17 cellular contexts compared by ENCODE assay signal in genomic region chr1:32047701-32048100, GRCh38. TPM values are rescaled to one million over a fixed set of nuclear protein-coding genes. Genes with fewer than 3 reads are reported as not detected.
A peak's percentile ranks its signal among the peaks of the same experiment; 100 is the strongest.
DNase-seq lines count a peak whose midpoint lies in the region; ATAC-seq and TF ChIP-seq lines count a peak whose summit lies in the region.
"Had no signal": no experiment of that assay in that cellular context is flagged by ENCODE, and none has a peak within 500 bp of the region (broad histone marks: within the 10 kb centered on the region; RNA-seq: fewer than 3 reads in every experiment).

No MANE protein-coding gene starts in this region.

- peak overlapping the region; percentile 77 for H3K27ac Mint-ChIP-seq in activated CD8-positive, alpha-beta T cell treated with anti-CD3 and anti-CD28 coated beads for 36 hours
- H3K27ac Mint-ChIP-seq in activated CD8-positive, alpha-beta T cell treated with anti-CD3 and anti-CD28 coated beads, Interleukin-2, amount 10 ng/mL, durations not matched to agents 7 days and 5 days = no peak overlapping the region
- H3K27ac Mint-ChIP-seq in naive thymus-derived CD4-positive, alpha-beta T cell = peak overlapping the region in 8 of 9 donors; percentile 1 to 77 (median 37)
- H3K27ac Mint-ChIP-seq in activated CD4-positive, alpha-beta T cell treated with anti-CD3 and anti-CD28 coated beads for 36 hours = no peak overlapping the region

- in situ Hi-C loops in ACHN (cut with HindIII; ENCODE audit: low pct_ligation_motif_present, low pct_unique_long_range_greater_than_20kb, low sequenced_read_pairs) = no loop called here

- TF ChIP-seq CTCF in activated CD8-positive, alpha-beta T cell treated with anti-CD3 and anti-CD28 coated beads for 36 hours (IDR thresholded peaks at IDR 0.05) = no peak

- H3K4me3 ChIP-seq in naive thymus-derived CD4-positive, alpha-beta T cell (ENCODE audit: low read length) = no peak overlapping the region
- H3K4me3 ChIP-seq: SJSA1 had no signal

- H3K36me3 Mint-ChIP-seq in activated CD8-positive, alpha-beta T cell treated with anti-CD3 and anti-CD28 coated beads for 36 hours (ENCODE audit: low read depth) = peaks cover 56% of the 10 kb centered on the region
- peaks cover 65% of the 10 kb centered on the region for H3K36me3 Mint-ChIP-seq in activated CD8-positive, alpha-beta T cell treated with anti-CD3 and anti-CD28 coated beads, Interleukin-2, amount 10 ng/mL, durations not matched to agents 7 days and 5 days (ENCODE audit: low read depth)
- H3K36me3 Mint-ChIP-seq in naive thymus-derived CD4-positive, alpha-beta T cell = peaks cover 0 to 35% (median 6%) of the 10 kb centered on the region in 5 donors
- peaks cover 44% of the 10 kb centered on the region for H3K36me3 Mint-ChIP-seq in activated CD4-positive, alpha-beta T cell treated with anti-CD3 and anti-CD28 coated beads for 36 hours (ENCODE audit: low read depth)

- intact Hi-C loops in activated CD8-positive, alpha-beta T cell treated with anti-CD3 and anti-CD28 coated beads for 36 hours (cut with micrococcal nuclease) = no loop called here
- intact Hi-C loops in naive thymus-derived CD4-positive, alpha-beta T cell (cut with micrococcal nuclease) = loop anchor here in 1 of 2 donors (10.0 kb wide), 1 partner anchor 707 kb away; no protein-coding TSS in a partner anchor
- intact Hi-C loops in activated CD4-positive, alpha-beta T cell treated with anti-CD3 and anti-CD28 coated beads for 36 hours (cut with DNase I, micrococcal nuclease) = loop anchor here in 1 of 2 experiments (10.0 kb wide), 1 partner anchor 57 kb away; the partner anchor contains the start of gene KPNA6

- no peaks in the 10 kb centered on the region for H3K4me1 ChIP-seq in naive thymus-derived CD4-positive, alpha-beta T cell (ENCODE audit: control insufficient read depth in 2 of 2, insufficient read depth in 2 of 2, low read length in 2 of 2)
- H3K4me1 ChIP-seq: SJSA1 had no signal

- H3K27ac ChIP-seq in naive thymus-derived CD4-positive, alpha-beta T cell (ENCODE audit: low read depth, low read length) = no peak overlapping the region
- H3K27ac ChIP-seq: 22Rv1, C4-2B, RWPE1, SJSA1 had no signal

- H3K36me3 ChIP-seq in naive thymus-derived CD4-positive, alpha-beta T cell (ENCODE audit: control insufficient read depth in 2 of 3, insufficient read depth in 3 of 3, low read length in 3 of 3) = peaks cover 9 to 59% (median 23%) of the 10 kb centered on the region in 3 experiments

- POLR2A ChIA-PET in activated CD8-positive, alpha-beta T cell treated with anti-CD3 and anti-CD28 coated beads for 36 hours (lab: Charles Lee) = no interaction called here
- POLR2A ChIA-PET in activated CD8-positive, alpha-beta T cell treated with anti-CD3 and anti-CD28 coated beads, Interleukin-2, amount 10 ng/mL, durations not matched to agents 7 days and 5 days (lab: Charles Lee) = no interaction called here
- POLR2A ChIA-PET in naive thymus-derived CD4-positive, alpha-beta T cell (lab: Charles Lee) = no interaction called here
- POLR2A ChIA-PET in activated CD4-positive, alpha-beta T cell treated with anti-CD3 and anti-CD28 coated beads for 36 hours (lab: Charles Lee) = no interaction called here

- peaks cover 18% of the 10 kb centered on the region for H3K4me1 Mint-ChIP-seq in activated CD8-positive, alpha-beta T cell treated with anti-CD3 and anti-CD28 coated beads for 36 hours (ENCODE audit: low read depth)
- no peaks in the 10 kb centered on the region for H3K4me1 Mint-ChIP-seq in activated CD8-positive, alpha-beta T cell treated with anti-CD3 and anti-CD28 coated beads, Interleukin-2, amount 10 ng/mL, durations not matched to agents 7 days and 5 days (ENCODE audit: low read depth)
- peaks cover 0 to 6% (median 0%) of the 10 kb centered on the region in 7 donors for H3K4me1 Mint-ChIP-seq in naive thymus-derived CD4-positive, alpha-beta T cell
- peaks cover 4% of the 10 kb centered on the region for H3K4me1 Mint-ChIP-seq in activated CD4-positive, alpha-beta T cell treated with anti-CD3 and anti-CD28 coated beads for 36 hours

- CTCF ChIA-PET in activated CD8-positive, alpha-beta T cell treated with anti-CD3 and anti-CD28 coated beads for 36 hours (lab: Charles Lee) = interaction anchor here (1.0 to 1.3 kb wide), 2 partner anchors 10 to 15 kb away, joined by 3 to 7 read pairs; no protein-coding TSS in a partner anchor
- CTCF ChIA-PET in activated CD8-positive, alpha-beta T cell treated with anti-CD3 and anti-CD28 coated beads, Interleukin-2, amount 10 ng/mL, durations not matched to agents 7 days and 5 days (lab: Charles Lee) = interaction anchor here (0.8 to 2.0 kb wide), 2 partner anchors 16 to 17 kb away, joined by 3 to 5 read pairs; no protein-coding TSS in a partner anchor
- CTCF ChIA-PET in naive thymus-derived CD4-positive, alpha-beta T cell (lab: Charles Lee) = no interaction called here
- CTCF ChIA-PET in activated CD4-positive, alpha-beta T cell treated with anti-CD3 and anti-CD28 coated beads for 36 hours (lab: Charles Lee) = interaction anchor here (0.8 to 1.5 kb wide), 3 partner anchors 11 to 17 kb away, joined by 3 to 6 read pairs (median 4); no protein-coding TSS in a partner anchor

- no peak for DNase-seq in activated CD8-positive, alpha-beta T cell treated with anti-CD3 and anti-CD28 coated beads for 36 hours
- no peak for DNase-seq in activated CD8-positive, alpha-beta T cell treated with anti-CD3 and anti-CD28 coated beads, Interleukin-2, amount 10 ng/mL, durations not matched to agents 7 days and 5 days
- DNase-seq in GM03348 (ENCODE audit: low spot score) (peak; percentile 24), dedifferentiated amniotic fluid mesenchymal stem cell (ENCODE audit: extremely low spot score) (peak; percentile 32), medulla oblongata (ENCODE audit: extremely low spot score) (no peak), ACHN (no peak)
- no peak for DNase-seq in naive thymus-derived CD4-positive, alpha-beta T cell
- DNase-seq in activated CD4-positive, alpha-beta T cell treated with anti-CD3 and anti-CD28 coated beads for 36 hours = no peak
- DNase-seq: DND-41, GF-D8, GOT3, NCI-H1048, NCI-H146 had no signal

- no peaks in the 10 kb centered on the region for H3K9me3 Mint-ChIP-seq in activated CD8-positive, alpha-beta T cell treated with anti-CD3 and anti-CD28 coated beads for 36 hours
- no peaks in the 10 kb centered on the region for H3K9me3 Mint-ChIP-seq in activated CD8-positive, alpha-beta T cell treated with anti-CD3 and anti-CD28 coated beads, Interleukin-2, amount 10 ng/mL, durations not matched to agents 7 days and 5 days (ENCODE audit: insufficient read depth)
- no peaks in the 10 kb centered on the region for H3K9me3 Mint-ChIP-seq in naive thymus-derived CD4-positive, alpha-beta T cell
- H3K9me3 Mint-ChIP-seq in activated CD4-positive, alpha-beta T cell treated with anti-CD3 and anti-CD28 coated beads for 36 hours (ENCODE audit: low read depth) = no peaks in the 10 kb centered on the region

- H3K4me3 Mint-ChIP-seq in activated CD8-positive, alpha-beta T cell treated with anti-CD3 and anti-CD28 coated beads for 36 hours = no peak overlapping the region
- H3K4me3 Mint-ChIP-seq in activated CD8-positive, alpha-beta T cell treated with anti-CD3 and anti-CD28 coated beads, Interleukin-2, amount 10 ng/mL, durations not matched to agents 7 days and 5 days = no peak overlapping the region
- H3K4me3 Mint-ChIP-seq in naive thymus-derived CD4-positive, alpha-beta T cell = no peak overlapping the region
- H3K4me3 Mint-ChIP-seq in activated CD4-positive, alpha-beta T cell treated with anti-CD3 and anti-CD28 coated beads for 36 hours = no peak overlapping the region

- H3K27me3 ChIP-seq in naive thymus-derived CD4-positive, alpha-beta T cell (ENCODE audit: control insufficient read depth in 2 of 2, insufficient read depth in 2 of 2, low read length in 2 of 2) = no peaks in the 10 kb centered on the region
- H3K27me3 ChIP-seq: SJSA1 had no signal

- H3K27me3 Mint-ChIP-seq in activated CD8-positive, alpha-beta T cell treated with anti-CD3 and anti-CD28 coated beads for 36 hours = no peaks in the 10 kb centered on the region
- H3K27me3 Mint-ChIP-seq in activated CD8-positive, alpha-beta T cell treated with anti-CD3 and anti-CD28 coated beads, Interleukin-2, amount 10 ng/mL, durations not matched to agents 7 days and 5 days (ENCODE audit: low read depth) = no peaks in the 10 kb centered on the region
- H3K27me3 Mint-ChIP-seq in naive thymus-derived CD4-positive, alpha-beta T cell = no peaks in the 10 kb centered on the region
- H3K27me3 Mint-ChIP-seq in activated CD4-positive, alpha-beta T cell treated with anti-CD3 and anti-CD28 coated beads for 36 hours = no peaks in the 10 kb centered on the region

- no peak for ATAC-seq in activated CD8-positive, alpha-beta T cell treated with anti-CD3 and anti-CD28 coated beads for 36 hours
- no peak for ATAC-seq in activated CD8-positive, alpha-beta T cell treated with anti-CD3 and anti-CD28 coated beads, Interleukin-2, amount 10 ng/mL, durations not matched to agents 7 days and 5 days
- ATAC-seq in naive thymus-derived CD4-positive, alpha-beta T cell = no peak
- no peak for ATAC-seq in activated CD4-positive, alpha-beta T cell treated with anti-CD3 and anti-CD28 coated beads for 36 hours

- no peaks in the 10 kb centered on the region for H3K9me3 ChIP-seq in naive thymus-derived CD4-positive, alpha-beta T cell (ENCODE audit: control insufficient read depth in 2 of 3, low read length in 3 of 3)
- H3K9me3 ChIP-seq: SJSA1 had no signal

RNA-seq across cellular contexts. Expression of gene TMEM39B, which starts 25.0 kb away (rescaled TPM):
- total RNA-seq in activated CD8-positive, alpha-beta T cell treated with anti-CD3 and anti-CD28 coated beads for 36 hours = 10 to 100 TPM; 25.3 to 27.7 TPM
- 10 to 100 TPM; 32.6 to 36.2 TPM for total RNA-seq in activated CD8-positive, alpha-beta T cell treated with anti-CD3 and anti-CD28 coated beads, Interleukin-2, amount 10 ng/mL, durations not matched to agents 7 days and 5 days
- 10 to 100 TPM; 11.4 to 35.9 (median 26.4) TPM for total RNA-seq in naive thymus-derived CD4-positive, alpha-beta T cell
- 1 to 10 TPM; 2.7 to 4.9 TPM for polyA plus RNA-seq in naive thymus-derived CD4-positive, alpha-beta T cell
- total RNA-seq in activated CD4-positive, alpha-beta T cell treated with anti-CD3 and anti-CD28 coated beads for 36 hours = 10 to 100 TPM; 25.2 to 29.8 TPM

RNA-seq across cellular contexts. Expression of gene KHDRBS1, which starts 34.0 kb away (rescaled TPM):
- total RNA-seq in activated CD8-positive, alpha-beta T cell treated with anti-CD3 and anti-CD28 coated beads for 36 hours = 100 to 1,000 TPM; 201 to 203 TPM
- 100 to 1,000 TPM; 194 to 197 TPM for total RNA-seq in activated CD8-positive, alpha-beta T cell treated with anti-CD3 and anti-CD28 coated beads, Interleukin-2, amount 10 ng/mL, durations not matched to agents 7 days and 5 days
- 100 to 1,000 TPM in 3 of 5 experiments, 10 to 100 TPM in 2; 89.2 to 162 (median 125) TPM for total RNA-seq in naive thymus-derived CD4-positive, alpha-beta T cell
- polyA plus RNA-seq in naive thymus-derived CD4-positive, alpha-beta T cell = 100 to 1,000 TPM; 108 to 116 TPM
- 100 to 1,000 TPM; 198 to 206 TPM for total RNA-seq in activated CD4-positive, alpha-beta T cell treated with anti-CD3 and anti-CD28 coated beads for 36 hours

Comparison
In these comparisons a context has a peak if more than half of its experiments do, and no peak if none do; other contexts are left out.
1. H3K27ac Mint-ChIP-seq: peak in activated CD8-positive, alpha-beta T cell treated with anti-CD3 and anti-CD28 coated beads for 36 hours (single experiment) and naive thymus-derived CD4-positive, alpha-beta T cell (8 of 9); none in activated CD8-positive, alpha-beta T cell treated with anti-CD3 and anti-CD28 coated beads, Interleukin-2, amount 10 ng/mL, durations not matched to agents 7 days and 5 days (single experiment) and activated CD4-positive, alpha-beta T cell treated with anti-CD3 and anti-CD28 coated beads for 36 hours (single experiment).
2. DNase-seq: peak in GM03348 (single experiment) and dedifferentiated amniotic fluid mesenchymal stem cell (single experiment); none in activated CD8-positive, alpha-beta T cell treated with anti-CD3 and anti-CD28 coated beads for 36 hours (single experiment), activated CD8-positive, alpha-beta T cell treated with anti-CD3 and anti-CD28 coated beads, Interleukin-2, amount 10 ng/mL, durations not matched to agents 7 days and 5 days (single experiment), naive thymus-derived CD4-positive, alpha-beta T cell (0 of 9), activated CD4-positive, alpha-beta T cell treated with anti-CD3 and anti-CD28 coated beads for 36 hours (single experiment), medulla oblongata (single experiment) and ACHN (single experiment).